11 cellular contexts compared by ENCODE assay signal in genomic region chr14:95577067-95577800, GRCh38. TPM values are rescaled to one million over a fixed set of nuclear protein-coding genes. Genes with fewer than 3 reads are reported as not detected.
DNase-seq lines count a peak whose midpoint lies in the region; ATAC-seq and TF ChIP-seq lines count a peak whose summit lies in the region.
"Had no signal": no experiment of that assay in that cellular context is flagged by ENCODE, and none has a peak within 500 bp of the region (broad histone marks: within the 10 kb centered on the region; RNA-seq: fewer than 3 reads in every experiment).

No MANE protein-coding gene starts in this region.

- no peak for TF ChIP-seq CTCF in SK-N-SH (IDR thresholded peaks at IDR 0.05)

- no peak for TF ChIP-seq RAD21 in SK-N-SH (IDR thresholded peaks at IDR 0.05; ENCODE audit: low read length)

- POLR2A ChIA-PET in HEK293T (lab: Yijun Ruan, JAX) = no interaction called here
- POLR2A ChIA-PET in SK-N-SH (lab: Yijun Ruan, JAX) = no interaction called here

- H2AFZ ChIP-seq in SK-N-SH (ENCODE audit: low read depth) = no peak overlapping the region

- H3K27me3 ChIP-seq in SK-N-SH (ENCODE audit: insufficient read depth) = no peaks in the 10 kb centered on the region; the same call in 1 of the 2 replicates

- no peaks in the 10 kb centered on the region for H3K9me3 ChIP-seq in SK-N-SH

- no peak overlapping the region for H3K4me2 ChIP-seq in SK-N-SH

- DNase-seq in mesenteric fat pad (ENCODE audit: low spot score) (peak; percentile 33), HEK293T (ENCODE audit: extremely low spot score) (no peak), SK-N-SH (no peak), NK-92 (lab: John Stamatoyannopoulos, UW; ENCODE audit: unreplicated experiment) (no peak)
- DNase-seq in stimulated activated CD4-positive, alpha-beta T cell treated with anti-CD3 and anti-CD28 coated beads, Interleukin-12 subunit alpha, Interleukin-12 subunit beta, amount 100 ng/mL, for 4 hours = no peak
- DNase-seq: DMS53, NCI-H446, T-helper 1 cell had no signal

- CTCF ChIA-PET in HEK293T (lab: Yijun Ruan, JAX) = interaction anchor here (0.9 kb wide), 1 partner anchor 18 kb away, joined by 3 read pairs; no protein-coding TSS in a partner anchor
- CTCF ChIA-PET in SK-N-SH (lab: Yijun Ruan, JAX) = interaction anchor here (1.0 kb wide), 1 partner anchor 16 kb away, joined by 4 read pairs; no protein-coding TSS in a partner anchor

- no peaks in the 10 kb centered on the region for H4K20me1 ChIP-seq in SK-N-SH (ENCODE audit: insufficient read depth)

- H3K27ac ChIP-seq in SK-N-SH (ENCODE audit: low read depth in 2 of 2, low read length in 1 of 2) = no peak overlapping the region

- no peaks in the 10 kb centered on the region for H3K9me2 ChIP-seq in SK-N-SH

- H3K79me2 ChIP-seq in SK-N-SH (ENCODE audit: insufficient read depth) = no peaks in the 10 kb centered on the region

- ATAC-seq in GM18868 (IDR thresholded peaks at IDR 0.05; ENCODE audit: unreplicated experiment) (peak; percentile 98), GM21717 (IDR thresholded peaks at IDR 0.05; ENCODE audit: unreplicated experiment) (peak; percentile 93), HG03196 (IDR thresholded peaks at IDR 0.05; ENCODE audit: unreplicated experiment) (peak; percentile 93)

- no peaks in the 10 kb centered on the region for H3K36me3 ChIP-seq in SK-N-SH (replicated peaks in 1 of 2; ENCODE audit: control insufficient read depth in 1 of 2, insufficient read depth in 2 of 2, low read length in 1 of 2)

- no peaks in the 10 kb centered on the region for H3K4me1 ChIP-seq in SK-N-SH (ENCODE audit: control insufficient read depth in 1 of 2, insufficient read depth in 2 of 2, low read depth in 1 of 2, low read length in 1 of 2)

- WGBS in SK-N-SH (ENCODE audit: low lambda C conversion rate) = 39% methylated on average over 12 of the region's 12 CpGs

- H3K4me3 ChIP-seq in SK-N-SH (ENCODE audit: low read depth in 2 of 2, low read length in 1 of 2) = no peak overlapping the region

- no peak for TF ChIP-seq EP300 in SK-N-SH (IDR thresholded peaks at IDR 0.05; ENCODE audit: borderline replicate concordance in 1 of 2, low read depth in 1 of 2, low read length in 1 of 2)

- H3K9ac ChIP-seq in SK-N-SH = no peak overlapping the region

- no peaks in the 10 kb centered on the region for H3F3A ChIP-seq in SK-N-SH (replicated peaks; ENCODE audit: insufficient read depth)

TF ChIP-seq in HEK293T, 16 proteins besides CTCF, POLR2A, EP300 and RAD21:
- TF ChIP-seq ELF4 (IDR thresholded peaks at IDR 0.05) (no peak), TARDBP (IDR thresholded peaks at IDR 0.05) (no peak), BHLHE40 (IDR thresholded peaks at IDR 0.05; ENCODE audit: borderline replicate concordance) (no peak), ARNT (IDR thresholded peaks at IDR 0.05) (no peak), SUZ12 (IDR thresholded peaks at IDR 0.05) (no peak), NFRKB (IDR thresholded peaks at IDR 0.05) (no peak), SP1 (IDR thresholded peaks at IDR 0.05) (no peak), ZNF384 (IDR thresholded peaks at IDR 0.05) (no peak), L3MBTL2 (conservative IDR thresholded peaks at IDR 0.05) (no peak), LEF1 (IDR thresholded peaks at IDR 0.05; ENCODE audit: borderline replicate concordance) (no peak), CTBP1 (IDR thresholded peaks at IDR 0.05; ENCODE audit: borderline replicate concordance) (no peak), HDGF (IDR thresholded peaks at IDR 0.05; ENCODE audit: borderline replicate concordance) (no peak)
- TF ChIP-seq, protein P1, sequence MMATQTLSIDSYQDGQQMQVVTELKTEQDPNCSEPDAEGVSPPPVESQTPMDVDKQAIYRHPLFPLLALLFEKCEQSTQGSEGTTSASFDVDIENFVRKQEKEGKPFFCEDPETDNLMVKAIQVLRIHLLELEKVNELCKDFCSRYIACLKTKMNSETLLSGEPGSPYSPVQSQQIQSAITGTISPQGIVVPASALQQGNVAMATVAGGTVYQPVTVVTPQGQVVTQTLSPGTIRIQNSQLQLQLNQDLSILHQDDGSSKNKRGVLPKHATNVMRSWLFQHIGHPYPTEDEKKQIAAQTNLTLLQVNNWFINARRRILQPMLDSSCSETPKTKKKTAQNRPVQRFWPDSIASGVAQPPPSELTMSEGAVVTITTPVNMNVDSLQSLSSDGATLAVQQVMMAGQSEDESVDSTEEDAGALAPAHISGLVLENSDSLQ (IDR thresholded peaks at IDR 0.05) = no peak

TF ChIP-seq in SK-N-SH, 30 proteins besides CTCF, POLR2A, EP300 and RAD21:
- no peak for TF ChIP-seq MXI1 (IDR thresholded peaks at IDR 0.05; ENCODE audit: low read depth, low read length)
- TF ChIP-seq PBX3 (IDR thresholded peaks at IDR 0.05) = no peak
- no peak for TF ChIP-seq FOXM1 (IDR thresholded peaks at IDR 0.05; ENCODE audit: low read depth)
- TF ChIP-seq MEF2A (IDR thresholded peaks at IDR 0.05; ENCODE audit: borderline replicate concordance, low read depth) = no peak
- TF ChIP-seq, protein P2, sequence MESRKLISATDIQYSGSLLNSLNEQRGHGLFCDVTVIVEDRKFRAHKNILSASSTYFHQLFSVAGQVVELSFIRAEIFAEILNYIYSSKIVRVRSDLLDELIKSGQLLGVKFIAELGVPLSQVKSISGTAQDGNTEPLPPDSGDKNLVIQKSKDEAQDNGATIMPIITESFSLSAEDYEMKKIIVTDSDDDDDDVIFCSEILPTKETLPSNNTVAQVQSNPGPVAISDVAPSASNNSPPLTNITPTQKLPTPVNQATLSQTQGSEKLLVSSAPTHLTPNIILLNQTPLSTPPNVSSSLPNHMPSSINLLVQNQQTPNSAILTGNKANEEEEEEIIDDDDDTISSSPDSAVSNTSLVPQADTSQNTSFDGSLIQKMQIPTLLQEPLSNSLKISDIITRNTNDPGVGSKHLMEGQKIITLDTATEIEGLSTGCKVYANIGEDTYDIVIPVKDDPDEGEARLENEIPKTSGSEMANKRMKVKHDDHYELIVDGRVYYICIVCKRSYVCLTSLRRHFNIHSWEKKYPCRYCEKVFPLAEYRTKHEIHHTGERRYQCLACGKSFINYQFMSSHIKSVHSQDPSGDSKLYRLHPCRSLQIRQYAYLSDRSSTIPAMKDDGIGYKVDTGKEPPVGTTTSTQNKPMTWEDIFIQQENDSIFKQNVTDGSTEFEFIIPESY (IDR thresholded peaks at IDR 0.05; ENCODE audit: borderline replicate concordance, low read depth) = no peak
- TF ChIP-seq, protein P3, sequence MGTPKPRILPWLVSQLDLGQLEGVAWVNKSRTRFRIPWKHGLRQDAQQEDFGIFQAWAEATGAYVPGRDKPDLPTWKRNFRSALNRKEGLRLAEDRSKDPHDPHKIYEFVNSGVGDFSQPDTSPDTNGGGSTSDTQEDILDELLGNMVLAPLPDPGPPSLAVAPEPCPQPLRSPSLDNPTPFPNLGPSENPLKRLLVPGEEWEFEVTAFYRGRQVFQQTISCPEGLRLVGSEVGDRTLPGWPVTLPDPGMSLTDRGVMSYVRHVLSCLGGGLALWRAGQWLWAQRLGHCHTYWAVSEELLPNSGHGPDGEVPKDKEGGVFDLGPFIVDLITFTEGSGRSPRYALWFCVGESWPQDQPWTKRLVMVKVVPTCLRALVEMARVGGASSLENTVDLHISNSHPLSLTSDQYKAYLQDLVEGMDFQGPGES (IDR thresholded peaks at IDR 0.05; ENCODE audit: low read depth, low read length) = no peak
- TF ChIP-seq, protein P4, sequence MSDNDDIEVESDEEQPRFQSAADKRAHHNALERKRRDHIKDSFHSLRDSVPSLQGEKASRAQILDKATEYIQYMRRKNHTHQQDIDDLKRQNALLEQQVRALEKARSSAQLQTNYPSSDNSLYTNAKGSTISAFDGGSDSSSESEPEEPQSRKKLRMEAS (IDR thresholded peaks at IDR 0.05; ENCODE audit: low read depth) = no peak
- TF ChIP-seq YY1 (IDR thresholded peaks at IDR 0.05; ENCODE audit: low read depth) = no peak
- no peak for TF ChIP-seq SIN3A (IDR thresholded peaks at IDR 0.05; ENCODE audit: borderline replicate concordance, low read depth, low read length)
- TF ChIP-seq, protein P5, sequence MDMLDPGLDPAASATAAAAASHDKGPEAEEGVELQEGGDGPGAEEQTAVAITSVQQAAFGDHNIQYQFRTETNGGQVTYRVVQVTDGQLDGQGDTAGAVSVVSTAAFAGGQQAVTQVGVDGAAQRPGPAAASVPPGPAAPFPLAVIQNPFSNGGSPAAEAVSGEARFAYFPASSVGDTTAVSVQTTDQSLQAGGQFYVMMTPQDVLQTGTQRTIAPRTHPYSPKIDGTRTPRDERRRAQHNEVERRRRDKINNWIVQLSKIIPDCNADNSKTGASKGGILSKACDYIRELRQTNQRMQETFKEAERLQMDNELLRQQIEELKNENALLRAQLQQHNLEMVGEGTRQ (IDR thresholded peaks at IDR 0.05; ENCODE audit: borderline replicate concordance, low read depth, low read length) = no peak
- TF ChIP-seq POLR2AphosphoS5 (IDR thresholded peaks at IDR 0.05; ENCODE audit: low read depth, low read length) = no peak

RNA-seq across cellular contexts. Expression of gene GLRX5, which starts 42.4 kb away (rescaled TPM):
- 34.2 TPM for total RNA-seq in mesenteric fat pad
- polyA plus RNA-seq in SK-N-SH (2012; rRNA removed) = 29.1 and 31.4 TPM in 2 replicates
- polyA plus RNA-seq in SK-N-SH (2012; cell fraction: cytosol; rRNA removed) = 45.1 and 60.1 TPM in 2 replicates
- polyA plus RNA-seq in SK-N-SH (2012; cell fraction: nucleus; rRNA removed) = 6.3 and 10.9 TPM in 2 replicates
